In genomic region chr9:129665814-129666511, GRCh38 we compare ENCODE assay signal across 1 cellular context.
TF ChIP-seq lines count a peak whose summit lies in the region.

No MANE protein-coding gene starts in this region.

TF ChIP-seq in WTC11, 78 proteins besides CTCF, POLR2A, EP300 and RAD21 (continued from another document):
- TF ChIP-seq, protein P1, sequence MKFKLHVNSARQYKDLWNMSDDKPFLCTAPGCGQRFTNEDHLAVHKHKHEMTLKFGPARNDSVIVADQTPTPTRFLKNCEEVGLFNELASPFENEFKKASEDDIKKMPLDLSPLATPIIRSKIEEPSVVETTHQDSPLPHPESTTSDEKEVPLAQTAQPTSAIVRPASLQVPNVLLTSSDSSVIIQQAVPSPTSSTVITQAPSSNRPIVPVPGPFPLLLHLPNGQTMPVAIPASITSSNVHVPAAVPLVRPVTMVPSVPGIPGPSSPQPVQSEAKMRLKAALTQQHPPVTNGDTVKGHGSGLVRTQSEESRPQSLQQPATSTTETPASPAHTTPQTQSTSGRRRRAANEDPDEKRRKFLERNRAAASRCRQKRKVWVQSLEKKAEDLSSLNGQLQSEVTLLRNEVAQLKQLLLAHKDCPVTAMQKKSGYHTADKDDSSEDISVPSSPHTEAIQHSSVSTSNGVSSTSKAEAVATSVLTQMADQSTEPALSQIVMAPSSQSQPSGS (CRISPR knock-in tag; IDR thresholded peaks at IDR 0.05; ENCODE audit: borderline replicate concordance, low read depth) = no peak
- TF ChIP-seq, protein P2, sequence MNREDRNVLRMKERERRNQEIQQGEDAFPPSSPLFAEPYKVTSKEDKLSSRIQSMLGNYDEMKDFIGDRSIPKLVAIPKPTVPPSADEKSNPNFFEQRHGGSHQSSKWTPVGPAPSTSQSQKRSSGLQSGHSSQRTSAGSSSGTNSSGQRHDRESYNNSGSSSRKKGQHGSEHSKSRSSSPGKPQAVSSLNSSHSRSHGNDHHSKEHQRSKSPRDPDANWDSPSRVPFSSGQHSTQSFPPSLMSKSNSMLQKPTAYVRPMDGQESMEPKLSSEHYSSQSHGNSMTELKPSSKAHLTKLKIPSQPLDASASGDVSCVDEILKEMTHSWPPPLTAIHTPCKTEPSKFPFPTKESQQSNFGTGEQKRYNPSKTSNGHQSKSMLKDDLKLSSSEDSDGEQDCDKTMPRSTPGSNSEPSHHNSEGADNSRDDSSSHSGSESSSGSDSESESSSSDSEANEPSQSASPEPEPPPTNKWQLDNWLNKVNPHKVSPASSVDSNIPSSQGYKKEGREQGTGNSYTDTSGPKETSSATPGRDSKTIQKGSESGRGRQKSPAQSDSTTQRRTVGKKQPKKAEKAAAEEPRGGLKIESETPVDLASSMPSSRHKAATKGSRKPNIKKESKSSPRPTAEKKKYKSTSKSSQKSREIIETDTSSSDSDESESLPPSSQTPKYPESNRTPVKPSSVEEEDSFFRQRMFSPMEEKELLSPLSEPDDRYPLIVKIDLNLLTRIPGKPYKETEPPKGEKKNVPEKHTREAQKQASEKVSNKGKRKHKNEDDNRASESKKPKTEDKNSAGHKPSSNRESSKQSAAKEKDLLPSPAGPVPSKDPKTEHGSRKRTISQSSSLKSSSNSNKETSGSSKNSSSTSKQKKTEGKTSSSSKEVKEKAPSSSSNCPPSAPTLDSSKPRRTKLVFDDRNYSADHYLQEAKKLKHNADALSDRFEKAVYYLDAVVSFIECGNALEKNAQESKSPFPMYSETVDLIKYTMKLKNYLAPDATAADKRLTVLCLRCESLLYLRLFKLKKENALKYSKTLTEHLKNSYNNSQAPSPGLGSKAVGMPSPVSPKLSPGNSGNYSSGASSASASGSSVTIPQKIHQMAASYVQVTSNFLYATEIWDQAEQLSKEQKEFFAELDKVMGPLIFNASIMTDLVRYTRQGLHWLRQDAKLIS (CRISPR knock-in tag; IDR thresholded peaks at IDR 0.05; ENCODE audit: borderline replicate concordance) = no peak
- TF ChIP-seq, protein P3, sequence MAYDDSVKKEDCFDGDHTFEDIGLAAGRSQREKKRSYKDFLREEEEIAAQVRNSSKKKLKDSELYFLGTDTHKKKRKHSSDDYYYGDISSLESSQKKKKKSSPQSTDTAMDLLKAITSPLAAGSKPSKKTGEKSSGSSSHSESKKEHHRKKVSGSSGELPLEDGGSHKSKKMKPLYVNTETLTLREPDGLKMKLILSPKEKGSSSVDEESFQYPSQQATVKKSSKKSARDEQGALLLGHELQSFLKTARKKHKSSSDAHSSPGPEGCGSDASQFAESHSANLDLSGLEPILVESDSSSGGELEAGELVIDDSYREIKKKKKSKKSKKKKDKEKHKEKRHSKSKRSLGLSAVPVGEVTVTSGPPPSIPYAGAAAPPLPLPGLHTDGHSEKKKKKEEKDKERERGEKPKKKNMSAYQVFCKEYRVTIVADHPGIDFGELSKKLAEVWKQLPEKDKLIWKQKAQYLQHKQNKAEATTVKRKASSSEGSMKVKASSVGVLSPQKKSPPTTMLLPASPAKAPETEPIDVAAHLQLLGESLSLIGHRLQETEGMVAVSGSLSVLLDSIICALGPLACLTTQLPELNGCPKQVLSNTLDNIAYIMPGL (CRISPR knock-in tag; IDR thresholded peaks at IDR 0.05) = no peak
- no peak for TF ChIP-seq ELF4 (CRISPR knock-in tag; IDR thresholded peaks at IDR 0.05; ENCODE audit: low read depth)
- TF ChIP-seq MXD4 (CRISPR knock-in tag; IDR thresholded peaks at IDR 0.05; ENCODE audit: borderline replicate concordance) = no peak
